In the genomic region with DNA sequence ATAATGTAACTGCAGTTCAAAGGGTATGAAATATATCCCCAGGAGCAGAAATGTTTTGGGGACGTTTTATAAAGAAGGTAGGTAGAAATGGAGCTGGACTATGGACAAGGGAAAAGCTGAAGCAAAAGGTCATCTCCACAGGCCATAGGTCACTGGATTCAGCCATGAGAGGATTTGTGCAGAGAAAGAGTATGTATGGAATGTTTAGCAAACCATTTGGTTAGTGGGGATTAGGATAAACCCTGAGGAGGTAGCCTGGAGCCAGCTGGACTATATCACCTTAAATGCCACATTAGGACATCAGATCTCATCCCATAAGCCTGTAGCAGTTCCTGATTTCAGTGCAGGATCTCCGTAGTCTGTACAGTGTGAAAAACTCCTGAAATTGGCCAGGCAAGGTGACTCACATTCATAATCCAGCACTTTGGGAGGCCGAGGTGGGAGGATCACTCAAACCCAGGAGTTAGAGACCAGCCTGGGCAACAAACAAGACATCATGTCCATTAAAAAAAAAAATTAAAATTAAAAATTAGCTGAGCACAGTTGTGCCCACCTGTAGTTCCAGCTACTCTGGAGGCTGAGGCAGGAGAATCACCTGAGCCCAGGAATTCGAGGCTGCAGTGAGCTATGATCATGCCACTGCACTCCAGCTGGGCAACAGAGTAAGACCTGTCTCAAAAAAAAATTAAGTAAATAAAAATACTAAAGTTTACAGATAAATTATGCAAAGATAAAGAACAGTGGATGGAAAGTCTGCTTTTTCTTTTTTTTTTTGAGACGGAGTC, we compare ENCODE assay signal across 1 cellular context.
TF ChIP-seq lines count a peak whose summit lies in the region.

No MANE protein-coding gene starts in this region.

TF ChIP-seq in HepG2, 621 proteins besides CTCF, POLR2A, EP300 and RAD21 (continued from another document):
- TF ChIP-seq, protein P1, sequence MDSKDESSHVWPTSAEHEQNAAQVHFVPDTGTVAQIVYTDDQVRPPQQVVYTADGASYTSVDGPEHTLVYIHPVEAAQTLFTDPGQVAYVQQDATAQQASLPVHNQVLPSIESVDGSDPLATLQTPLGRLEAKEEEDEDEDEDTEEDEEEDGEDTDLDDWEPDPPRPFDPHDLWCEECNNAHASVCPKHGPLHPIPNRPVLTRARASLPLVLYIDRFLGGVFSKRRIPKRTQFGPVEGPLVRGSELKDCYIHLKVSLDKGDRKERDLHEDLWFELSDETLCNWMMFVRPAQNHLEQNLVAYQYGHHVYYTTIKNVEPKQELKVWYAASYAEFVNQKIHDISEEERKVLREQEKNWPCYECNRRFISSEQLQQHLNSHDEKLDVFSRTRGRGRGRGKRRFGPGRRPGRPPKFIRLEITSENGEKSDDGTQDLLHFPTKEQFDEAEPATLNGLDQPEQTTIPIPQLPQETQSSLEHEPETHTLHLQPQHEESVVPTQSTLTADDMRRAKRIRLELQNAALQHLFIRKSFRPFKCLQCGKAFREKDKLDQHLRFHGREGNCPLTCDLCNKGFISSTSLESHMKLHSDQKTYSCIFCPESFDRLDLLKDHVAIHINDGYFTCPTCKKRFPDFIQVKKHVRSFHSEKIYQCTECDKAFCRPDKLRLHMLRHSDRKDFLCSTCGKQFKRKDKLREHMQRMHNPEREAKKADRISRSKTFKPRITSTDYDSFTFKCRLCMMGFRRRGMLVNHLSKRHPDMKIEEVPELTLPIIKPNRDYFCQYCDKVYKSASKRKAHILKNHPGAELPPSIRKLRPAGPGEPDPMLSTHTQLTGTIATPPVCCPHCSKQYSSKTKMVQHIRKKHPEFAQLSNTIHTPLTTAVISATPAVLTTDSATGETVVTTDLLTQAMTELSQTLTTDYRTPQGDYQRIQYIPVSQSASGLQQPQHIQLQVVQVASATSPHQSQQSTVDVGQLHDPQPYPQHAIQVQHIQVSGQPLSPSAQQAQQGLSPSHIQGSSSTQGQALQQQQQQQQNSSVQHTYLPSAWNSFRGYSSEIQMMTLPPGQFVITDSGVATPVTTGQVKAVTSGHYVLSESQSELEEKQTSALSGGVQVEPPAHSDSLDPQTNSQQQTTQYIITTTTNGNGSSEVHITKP (CRISPR knock-in tag; IDR thresholded peaks at IDR 0.05; ENCODE audit: low read depth): no peak
- TF ChIP-seq HNF4A (CRISPR knock-in tag; IDR thresholded peaks at IDR 0.05) (peak; percentile 79), NR2F6 (IDR thresholded peaks at IDR 0.05) (peak; percentile 86), NR2F6 (CRISPR knock-in tag; IDR thresholded peaks at IDR 0.05) (peak; percentile 90)
